1 cellular context compared by ENCODE assay signal in genomic region chr16:23556881-23557778, GRCh38.
TF ChIP-seq lines count a peak whose summit lies in the region.

Gene EARS2, minus strand, starts transcription at chr16:23557350. Its CDS starts 7 bp downstream, at chr16:23557343.
A gene with protein sequence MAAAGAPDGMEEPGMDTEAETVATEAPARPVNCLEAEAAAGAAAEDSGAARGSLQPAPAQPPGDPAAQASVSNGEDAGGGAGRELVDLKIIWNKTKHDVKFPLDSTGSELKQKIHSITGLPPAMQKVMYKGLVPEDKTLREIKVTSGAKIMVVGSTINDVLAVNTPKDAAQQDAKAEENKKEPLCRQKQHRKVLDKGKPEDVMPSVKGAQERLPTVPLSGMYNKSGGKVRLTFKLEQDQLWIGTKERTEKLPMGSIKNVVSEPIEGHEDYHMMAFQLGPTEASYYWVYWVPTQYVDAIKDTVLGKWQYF (plus strand): TSS chr16:23557727. CDS start chr16:23557743, 16 bp downstream.

TF ChIP-seq in HepG2, 621 proteins besides CTCF, POLR2A, EP300 and RAD21 (continued from another document and continues in another):
- TF ChIP-seq KIAA2018 (CRISPR knock-in tag; IDR thresholded peaks at IDR 0.05; ENCODE audit: borderline replicate concordance) (peak; percentile 94; the same call in 1 of the 2 replicates), CSRNP2 (CRISPR knock-in tag; conservative IDR thresholded peaks at IDR 0.05; ENCODE audit: low read depth) (0 out of 2 replicates have a peak, but pooled peaks have one; percentile 20), NFE2L1 (CRISPR knock-in tag; IDR thresholded peaks at IDR 0.05; ENCODE audit: borderline replicate concordance) (peak; percentile 83; the same call in 1 of the 2 replicates), ADNP (CRISPR knock-in tag; IDR thresholded peaks at IDR 0.05) (peak; percentile 100), HDAC6 (IDR thresholded peaks at IDR 0.05; ENCODE audit: low read depth, low read length) (peak; percentile 95), ZNF788 (CRISPR knock-in tag; IDR thresholded peaks at IDR 0.05; ENCODE audit: borderline replicate concordance) (peak; percentile 88; the same call in 1 of the 2 replicates), THAP7 (CRISPR knock-in tag; IDR thresholded peaks at IDR 0.05) (peak; percentile 96), CEBPZ (IDR thresholded peaks at IDR 0.05; ENCODE audit: low read length) (no peak), BCL6 (CRISPR knock-in tag; IDR thresholded peaks at IDR 0.05) (peak; percentile 72; the same call in 1 of the 2 replicates), PTBP1 (IDR thresholded peaks at IDR 0.05; ENCODE audit: low read depth, low read length, poor library complexity, severe bottlenecking) (peak; percentile 84), GZF1 (CRISPR knock-in tag; IDR thresholded peaks at IDR 0.05) (no peak; the same call in 1 of the 2 replicates), ZNF354B (CRISPR knock-in tag; IDR thresholded peaks at IDR 0.05) (peak; percentile 85; the same call in 1 of the 2 replicates), ELF1 (CRISPR knock-in tag; IDR thresholded peaks at IDR 0.05) (peak; percentile 92), ZNF383 (CRISPR knock-in tag; IDR thresholded peaks at IDR 0.05; ENCODE audit: borderline replicate concordance) (peak; percentile 89; the same call in 1 of the 2 replicates), GABPB1 (CRISPR knock-in tag; IDR thresholded peaks at IDR 0.05) (peak; percentile 98), ZNF232 (CRISPR knock-in tag; IDR thresholded peaks at IDR 0.05; ENCODE audit: borderline replicate concordance) (peak; percentile 94), ZNF792 (CRISPR knock-in tag; IDR thresholded peaks at IDR 0.05) (peak; percentile 95), ZNF317 (CRISPR knock-in tag; IDR thresholded peaks at IDR 0.05) (peak; percentile 95), CCDC6 (CRISPR knock-in tag; IDR thresholded peaks at IDR 0.05) (peak; percentile 88; the same call in 1 of the 2 replicates), MED8 (CRISPR knock-in tag; IDR thresholded peaks at IDR 0.05; ENCODE audit: insufficient replicate concordance) (peak; percentile 93), FOXC1 (CRISPR knock-in tag; IDR thresholded peaks at IDR 0.05; ENCODE audit: borderline replicate concordance) (peak; percentile 87; the same call in 1 of the 2 replicates), AGO1 (IDR thresholded peaks at IDR 0.05; ENCODE audit: low read depth, low read length, poor library complexity, severe bottlenecking) (peak; percentile 93), ZNF3 (CRISPR knock-in tag; IDR thresholded peaks at IDR 0.05) (peak; percentile 94), FOSL2 (CRISPR knock-in tag; IDR thresholded peaks at IDR 0.05) (peak; percentile 25; the same call in 1 of the 2 replicates), ZSCAN22 (CRISPR knock-in tag; IDR thresholded peaks at IDR 0.05) (peak; percentile 83), ZNF292 (CRISPR knock-in tag; IDR thresholded peaks at IDR 0.05; ENCODE audit: borderline replicate concordance, low read depth) (peak; percentile 54), ZNF737 (CRISPR knock-in tag; IDR thresholded peaks at IDR 0.05; ENCODE audit: borderline replicate concordance) (no peak; the same call in 1 of the 2 replicates), CREM (IDR thresholded peaks at IDR 0.05) (peak; percentile 98), CREM (CRISPR knock-in tag; IDR thresholded peaks at IDR 0.05) (no peak; the same call in 1 of the 2 replicates), AKAP8 (CRISPR knock-in tag; IDR thresholded peaks at IDR 0.05) (no peak; the same call in 1 of the 2 replicates), HBP1 (CRISPR knock-in tag; IDR thresholded peaks at IDR 0.05; ENCODE audit: low read depth) (peak; percentile 42; the same call in 1 of the 2 replicates), SNAPC5 (CRISPR knock-in tag; IDR thresholded peaks at IDR 0.05; ENCODE audit: borderline replicate concordance) (peak; percentile 50; the same call in 1 of the 2 replicates)
- TF ChIP-seq, protein P1, sequence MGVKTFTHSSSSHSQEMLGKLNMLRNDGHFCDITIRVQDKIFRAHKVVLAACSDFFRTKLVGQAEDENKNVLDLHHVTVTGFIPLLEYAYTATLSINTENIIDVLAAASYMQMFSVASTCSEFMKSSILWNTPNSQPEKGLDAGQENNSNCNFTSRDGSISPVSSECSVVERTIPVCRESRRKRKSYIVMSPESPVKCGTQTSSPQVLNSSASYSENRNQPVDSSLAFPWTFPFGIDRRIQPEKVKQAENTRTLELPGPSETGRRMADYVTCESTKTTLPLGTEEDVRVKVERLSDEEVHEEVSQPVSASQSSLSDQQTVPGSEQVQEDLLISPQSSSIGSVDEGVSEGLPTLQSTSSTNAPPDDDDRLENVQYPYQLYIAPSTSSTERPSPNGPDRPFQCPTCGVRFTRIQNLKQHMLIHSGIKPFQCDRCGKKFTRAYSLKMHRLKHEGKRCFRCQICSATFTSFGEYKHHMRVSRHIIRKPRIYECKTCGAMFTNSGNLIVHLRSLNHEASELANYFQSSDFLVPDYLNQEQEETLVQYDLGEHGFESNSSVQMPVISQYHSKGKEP (CRISPR knock-in tag; IDR thresholded peaks at IDR 0.05): 0 out of 2 replicates have a peak, but pooled peaks have one; percentile 24
- TF ChIP-seq, protein P2, sequence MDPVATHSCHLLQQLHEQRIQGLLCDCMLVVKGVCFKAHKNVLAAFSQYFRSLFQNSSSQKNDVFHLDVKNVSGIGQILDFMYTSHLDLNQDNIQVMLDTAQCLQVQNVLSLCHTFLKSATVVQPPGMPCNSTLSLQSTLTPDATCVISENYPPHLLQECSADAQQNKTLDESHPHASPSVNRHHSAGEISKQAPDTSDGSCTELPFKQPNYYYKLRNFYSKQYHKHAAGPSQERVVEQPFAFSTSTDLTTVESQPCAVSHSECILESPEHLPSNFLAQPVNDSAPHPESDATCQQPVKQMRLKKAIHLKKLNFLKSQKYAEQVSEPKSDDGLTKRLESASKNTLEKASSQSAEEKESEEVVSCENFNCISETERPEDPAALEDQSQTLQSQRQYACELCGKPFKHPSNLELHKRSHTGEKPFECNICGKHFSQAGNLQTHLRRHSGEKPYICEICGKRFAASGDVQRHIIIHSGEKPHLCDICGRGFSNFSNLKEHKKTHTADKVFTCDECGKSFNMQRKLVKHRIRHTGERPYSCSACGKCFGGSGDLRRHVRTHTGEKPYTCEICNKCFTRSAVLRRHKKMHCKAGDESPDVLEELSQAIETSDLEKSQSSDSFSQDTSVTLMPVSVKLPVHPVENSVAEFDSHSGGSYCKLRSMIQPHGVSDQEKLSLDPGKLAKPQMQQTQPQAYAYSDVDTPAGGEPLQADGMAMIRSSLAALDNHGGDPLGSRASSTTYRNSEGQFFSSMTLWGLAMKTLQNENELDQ (CRISPR knock-in tag; IDR thresholded peaks at IDR 0.05; ENCODE audit: borderline replicate concordance): no peak
